Comparison of ENCODE assay signal across 8 cellular contexts in the genomic region with DNA sequence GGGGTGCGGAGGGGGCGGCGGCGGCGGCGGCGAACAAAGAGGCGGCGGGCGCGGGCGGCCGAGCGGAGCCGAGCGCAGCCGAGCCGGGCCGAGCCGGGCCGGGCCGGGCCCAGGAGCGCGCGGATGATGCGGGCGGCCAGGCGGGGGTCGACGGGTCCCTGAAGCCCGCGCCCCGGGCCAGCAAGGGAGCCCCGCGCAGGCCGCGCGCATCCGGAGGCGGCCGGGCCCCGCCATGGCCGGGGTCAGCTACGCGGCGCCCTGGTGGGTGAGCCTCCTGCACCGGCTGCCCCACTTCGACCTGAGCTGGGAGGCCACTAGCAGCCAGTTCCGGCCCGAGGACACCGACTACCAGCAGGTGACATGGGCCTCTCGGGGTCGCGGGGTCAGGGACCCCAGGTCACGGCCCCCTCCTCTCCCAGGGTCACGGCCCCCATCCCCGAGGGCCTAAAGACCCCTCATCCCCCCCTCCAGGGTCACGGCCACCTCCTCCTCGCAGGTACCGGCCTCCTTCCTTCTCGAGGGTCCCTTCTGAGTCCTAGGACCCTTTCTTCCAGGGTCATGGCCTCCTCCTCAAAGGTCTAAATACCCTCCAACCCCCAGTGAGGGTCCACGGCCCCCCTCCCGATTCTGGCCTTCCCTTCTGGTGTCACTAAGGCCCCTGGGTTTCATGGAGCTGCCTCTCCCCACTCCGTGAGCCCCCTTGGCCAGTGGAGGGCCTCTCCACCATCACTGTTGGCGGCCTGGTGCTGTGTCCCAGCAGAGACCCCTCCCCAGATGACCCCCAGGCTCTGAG. TPM values are rescaled to one million over a fixed set of nuclear protein-coding genes. Genes with fewer than 3 reads are reported as not detected.
DNase-seq lines count a peak whose midpoint lies in the region; ATAC-seq, FAIRE-seq and TF ChIP-seq lines count a peak whose summit lies in the region.

A gene with protein sequence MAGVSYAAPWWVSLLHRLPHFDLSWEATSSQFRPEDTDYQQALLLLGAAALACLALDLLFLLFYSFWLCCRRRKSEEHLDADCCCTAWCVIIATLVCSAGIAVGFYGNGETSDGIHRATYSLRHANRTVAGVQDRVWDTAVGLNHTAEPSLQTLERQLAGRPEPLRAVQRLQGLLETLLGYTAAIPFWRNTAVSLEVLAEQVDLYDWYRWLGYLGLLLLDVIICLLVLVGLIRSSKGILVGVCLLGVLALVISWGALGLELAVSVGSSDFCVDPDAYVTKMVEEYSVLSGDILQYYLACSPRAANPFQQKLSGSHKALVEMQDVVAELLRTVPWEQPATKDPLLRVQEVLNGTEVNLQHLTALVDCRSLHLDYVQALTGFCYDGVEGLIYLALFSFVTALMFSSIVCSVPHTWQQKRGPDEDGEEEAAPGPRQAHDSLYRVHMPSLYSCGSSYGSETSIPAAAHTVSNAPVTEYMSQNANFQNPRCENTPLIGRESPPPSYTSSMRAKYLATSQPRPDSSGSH (plus strand): TSS at position 63 of the 793 bp plus-strand sequence. CDS start 170 bp downstream, at position 233.

- peaks cover 32% of the 10 kb centered on the region for H3K4me1 ChIP-seq in endothelial cell of umbilical vein (ENCODE audit: control insufficient read depth, extremely low read depth, insufficient read depth, low read length)

- peak within 1 kb of the TSS; percentile 47 to 58 for H3K27ac Mint-ChIP-seq in natural killer cell treated with Interleukin-12 subunit alpha and Interleukin-12 subunit beta and Interleukin-15 and Interleukin-18, amount 100 ng/mL, for 72 hours

- H3K36me3 Mint-ChIP-seq in natural killer cell treated with Interleukin-12 subunit alpha and Interleukin-12 subunit beta and Interleukin-15 and Interleukin-18, amount 100 ng/mL, for 72 hours: no peaks in the 10 kb centered on the region

- peak within 1 kb of the TSS; percentile 98 for H3K27ac ChIP-seq in RWPE1
- peak within 1 kb of the TSS; percentile 90 for H3K27ac ChIP-seq in endothelial cell of umbilical vein (ENCODE audit: insufficient read depth, low read depth, low read length)

- H3K9me1 ChIP-seq in endothelial cell of umbilical vein (replicated peaks; ENCODE audit: control insufficient read depth, extremely low read depth, insufficient read depth, low read length): no peaks in the 10 kb centered on the region

- peak within 1 kb of the TSS; percentile 73 for H2AFZ ChIP-seq in endothelial cell of umbilical vein (ENCODE audit: low read depth, low read length)

- TF ChIP-seq CTCF in RWPE1 (conservative IDR thresholded peaks at IDR 0.05; ENCODE audit: low read depth) (no peak), endothelial cell of umbilical vein (IDR thresholded peaks at IDR 0.05; ENCODE audit: extremely low read depth in 1 of 2, insufficient read depth in 1 of 2, low read depth in 1 of 2, low read length in 2 of 2) (no peak)

- CTCF ChIA-PET in RWPE1 (lab: Yijun Ruan, JAX) (interaction anchor here (0.6 to 0.9 kb wide), 2 partner anchors 163 to 211 kb away, joined by 3 to 6 read pairs; no protein-coding TSS in a partner anchor), endothelial cell of umbilical vein (lab: Charles Lee) (interaction anchor here (0.7 to 6.1 kb wide), 9 partner anchors 23 to 180 kb away, joined by 3 to 42 read pairs (median 3); no protein-coding TSS in a partner anchor)

- peaks cover 0 to 4% of the 10 kb centered on the region in 2 experiments for H3K36me3 ChIP-seq in endothelial cell of umbilical vein (ENCODE audit: control insufficient read depth in 2 of 2, extremely low read depth in 1 of 2, insufficient read depth in 2 of 2, low read length in 2 of 2)

- H3K27me3 ChIP-seq in endothelial cell of umbilical vein (ENCODE audit: control insufficient read depth in 2 of 2, insufficient read depth in 2 of 2, low read length in 2 of 2): no peaks in the 10 kb centered on the region

- peak within 1 kb of the TSS; percentile 97 for H3K9ac ChIP-seq in endothelial cell of umbilical vein (replicated peaks; ENCODE audit: extremely low read depth, insufficient read depth, low read length)

- POLR2A ChIA-PET in RWPE1 (lab: Yijun Ruan, JAX; ENCODE audit: low non-redundant PET) (interaction anchor here (0.6 to 1.0 kb wide), 2 partner anchors 17 to 211 kb away, joined by 3 to 7 read pairs; no protein-coding TSS in a partner anchor), endothelial cell of umbilical vein (lab: Charles Lee) (interaction anchor here (1.5 kb wide), 1 partner anchor 11 kb away, joined by 5 read pairs; no protein-coding TSS in a partner anchor)

- DNase-seq in DMS53 (lab: John Stamatoyannopoulos, UW): peak; percentile 76
- no peak for DNase-seq in DMS53 treated with DMSO at 0.1 percent for 48 hours (lab: John Stamatoyannopoulos, UW; ENCODE audit: unreplicated experiment)
- no peak for DNase-seq in RWPE1 (ENCODE audit: low spot score)
- peak; percentile 5 for DNase-seq in endothelial cell of umbilical vein (ENCODE audit: low read depth, low spot score)
- no peak for DNase-seq in natural killer cell treated with Interleukin-12 subunit alpha and Interleukin-12 subunit beta and Interleukin-15 and Interleukin-18, amount 100 ng/mL, for 72 hours (ENCODE audit: low spot score)
- DNase-seq in NCI-H1105 treated with DMSO at 0.1 percent for 48 hours (lab: John Stamatoyannopoulos, UW): no peak
- no peak for DNase-seq in midbrain (lab: John Stamatoyannopoulos, UW)

- no peak for FAIRE-seq in endothelial cell of umbilical vein (lab: Jason Lieb, UNC)

- TSS peak; percentile 44 for BruUV-seq in endothelial cell of umbilical vein (replicated peaks; lab: Mats Ljungman, UMichigan)

- no peaks in the 10 kb centered on the region for H3K27me3 Mint-ChIP-seq in natural killer cell treated with Interleukin-12 subunit alpha and Interleukin-12 subunit beta and Interleukin-15 and Interleukin-18, amount 100 ng/mL, for 72 hours

- peak; percentile 36 for ATAC-seq in HG02852 (IDR thresholded peaks at IDR 0.05; ENCODE audit: unreplicated experiment)
- peak; percentile 38 to 52 for ATAC-seq in natural killer cell treated with Interleukin-12 subunit alpha and Interleukin-12 subunit beta and Interleukin-15 and Interleukin-18, amount 100 ng/mL, for 72 hours

- intact Hi-C loops in endothelial cell of umbilical vein (cut with micrococcal nuclease): loop anchor here (1.0 to 10.0 kb wide), 4 partner anchors 25 to 229 kb away; a partner anchor contains a TSS

- no peaks in the 10 kb centered on the region for H3K9me3 ChIP-seq in endothelial cell of umbilical vein (replicated peaks; ENCODE audit: control insufficient read depth, insufficient read depth, low read length)

- no peaks in the 10 kb centered on the region for H3K9me3 Mint-ChIP-seq in natural killer cell treated with Interleukin-12 subunit alpha and Interleukin-12 subunit beta and Interleukin-15 and Interleukin-18, amount 100 ng/mL, for 72 hours

- dilution Hi-C loops in endothelial cell of umbilical vein (cut with MboI; ENCODE audit: extremely low pct_ligation_motif_present, low sequenced_read_pairs): no loop called here

- H3K4me1 Mint-ChIP-seq in natural killer cell treated with Interleukin-12 subunit alpha and Interleukin-12 subunit beta and Interleukin-15 and Interleukin-18, amount 100 ng/mL, for 72 hours (ENCODE audit: low read depth in 2 of 2): peaks cover 5 to 20% of the 10 kb centered on the region in 2 donors

- peaks cover 52% of the 10 kb centered on the region for H3K79me2 ChIP-seq in endothelial cell of umbilical vein (ENCODE audit: control insufficient read depth, insufficient read depth, low read length)

- TF ChIP-seq POLR2A in endothelial cell of umbilical vein (IDR thresholded peaks at IDR 0.05; ENCODE audit: low read depth, low read length): peak; percentile 47

- H3K4me3 ChIP-seq in endothelial cell of umbilical vein (replicated peaks in 1 of 3; ENCODE audit: insufficient read depth in 1 of 3, low read depth in 1 of 3, low read length in 3 of 3): peak within 1 kb of the TSS; percentile 80 to 97 (median 83)

- peaks cover 3% of the 10 kb centered on the region for H4K20me1 ChIP-seq in endothelial cell of umbilical vein (replicated peaks; ENCODE audit: control insufficient read depth, extremely low read depth, insufficient read depth, low read length)

- peak within 1 kb of the TSS; percentile 93 for H3K4me3 Mint-ChIP-seq in natural killer cell treated with Interleukin-12 subunit alpha and Interleukin-12 subunit beta and Interleukin-15 and Interleukin-18, amount 100 ng/mL, for 72 hours

- peak within 1 kb of the TSS; percentile 89 for H3K4me2 ChIP-seq in endothelial cell of umbilical vein (ENCODE audit: insufficient read depth, low read length)

TF ChIP-seq in endothelial cell of umbilical vein, 7 proteins besides CTCF, POLR2A, EP300 and RAD21:
- peak; percentile 15 for TF ChIP-seq POLR2AphosphoS5 (IDR thresholded peaks at IDR 0.05; ENCODE audit: insufficient read depth, low read depth, low read length)
- TF ChIP-seq EZH2 (IDR thresholded peaks at IDR 0.05; ENCODE audit: borderline replicate concordance, low read depth, low read length, severe bottlenecking): no peak
- TF ChIP-seq, protein P1, sequence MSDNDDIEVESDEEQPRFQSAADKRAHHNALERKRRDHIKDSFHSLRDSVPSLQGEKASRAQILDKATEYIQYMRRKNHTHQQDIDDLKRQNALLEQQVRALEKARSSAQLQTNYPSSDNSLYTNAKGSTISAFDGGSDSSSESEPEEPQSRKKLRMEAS (IDR thresholded peaks at IDR 0.05; ENCODE audit: insufficient read depth, insufficient read length): no peak
- no peak for TF ChIP-seq FOS (IDR thresholded peaks at IDR 0.05; ENCODE audit: borderline replicate concordance, insufficient read depth, low read length)

RNA-seq across cellular contexts. Expression of the gene that starts here (rescaled TPM):
- 277 and 280 TPM in 2 replicates for total RNA-seq in endothelial cell of umbilical vein
- 143 and 192 TPM in 2 replicates for polyA plus RNA-seq in endothelial cell of umbilical vein
- polyA plus RNA-seq in endothelial cell of umbilical vein (2011; cell fraction: cytosol; rRNA removed): 79.9 and 112 TPM in 2 replicates
- 107 and 132 TPM in 2 replicates for polyA plus RNA-seq in endothelial cell of umbilical vein (2011; cell fraction: nucleus; rRNA removed)
- 116 and 150 TPM in 2 replicates for polyA plus RNA-seq in endothelial cell of umbilical vein (2012)
- polyA minus RNA-seq in endothelial cell of umbilical vein: 107 and 122 TPM in 2 replicates
- 4.9 TPM for polyA minus RNA-seq in endothelial cell of umbilical vein (2011; cell fraction: cytosol; rRNA and poly(A)+ RNA removed)
- 45.1 and 83.7 TPM in 2 replicates for polyA minus RNA-seq in endothelial cell of umbilical vein (2011; cell fraction: nucleus; rRNA and poly(A)+ RNA removed)
- 10 to 100 TPM; 23.7 to 24.8 TPM for total RNA-seq in natural killer cell treated with Interleukin-12 subunit alpha and Interleukin-12 subunit beta and Interleukin-15 and Interleukin-18, amount 100 ng/mL, for 72 hours

Comparison
In these comparisons a context has a peak if more than half of its experiments do, and no peak if none do; other contexts are left out.
1. RNA of the gene that starts here (total RNA-seq): 277 to 280 TPM in endothelial cell of umbilical vein; 23.7 to 24.8 TPM in natural killer cell treated with Interleukin-12 subunit alpha and Interleukin-12 subunit beta and Interleukin-15 and Interleukin-18, amount 100 ng/mL, for 72 hours; every median in the first group is over 10 times any median in the second.
2. DNase-seq: peak in DMS53 (single experiment) and endothelial cell of umbilical vein (single experiment); none in DMS53 treated with DMSO at 0.1 percent for 48 hours (single experiment), RWPE1 (single experiment), natural killer cell treated with Interleukin-12 subunit alpha and Interleukin-12 subunit beta and Interleukin-15 and Interleukin-18, amount 100 ng/mL, for 72 hours (single experiment), NCI-H1105 treated with DMSO at 0.1 percent for 48 hours (single experiment) and midbrain (single experiment).